Comparison of ENCODE assay signal across 27 cellular contexts in the genomic region with DNA sequence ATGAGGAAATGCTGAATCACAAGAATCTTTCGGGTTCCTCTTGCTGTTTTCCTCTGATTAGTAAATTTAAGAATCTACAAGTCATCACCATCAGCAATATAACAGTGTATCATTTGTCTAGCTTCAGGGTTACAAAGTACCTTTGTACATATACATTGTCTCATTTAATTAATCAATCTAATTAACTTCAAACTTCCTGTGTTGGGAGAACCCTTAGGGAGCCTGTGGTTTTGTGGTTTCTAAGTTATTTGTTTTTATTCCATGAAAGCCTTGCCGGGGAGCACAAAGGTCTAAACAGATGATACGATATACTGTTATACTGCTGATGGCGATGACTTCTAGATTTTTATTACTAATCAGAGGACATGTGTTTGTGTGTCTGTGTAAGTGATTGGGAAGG. TPM values are rescaled to one million over a fixed set of nuclear protein-coding genes. Genes with fewer than 3 reads are reported as not detected.
A peak's percentile ranks its signal among the peaks of the same experiment; 100 is the strongest.
DNase-seq lines count a peak whose midpoint lies in the region; ATAC-seq and TF ChIP-seq lines count a peak whose summit lies in the region.
"Had no signal": no experiment of that assay in that cellular context is flagged by ENCODE, and none has a peak within 500 bp of the region (broad histone marks: within the 10 kb centered on the region; RNA-seq: fewer than 3 reads in every experiment).

No MANE protein-coding gene starts in this region.

- H3K9ac ChIP-seq in SK-N-MC (ENCODE audit: insufficient read length), result no peak overlapping the region

- H3K36me3 ChIP-seq in SK-N-MC (ENCODE audit: insufficient read depth, low read length) (no peaks in the 10 kb centered on the region), GM23338 (ENCODE audit: insufficient read depth) (no peaks in the 10 kb centered on the region)
- H3K36me3 ChIP-seq: pancreas, right lobe of liver had no signal

- no peaks in the 10 kb centered on the region for H3K27me3 ChIP-seq in GM23338 (ENCODE audit: insufficient read depth)
- H3K27me3 ChIP-seq: pancreas, right lobe of liver, stomach, tibial nerve had no signal

- H3K9me3 Mint-ChIP-seq in HFFc6, result no peaks in the 10 kb centered on the region
- H3K9me3 Mint-ChIP-seq in nephron, result no peaks in the 10 kb centered on the region
- H3K9me3 Mint-ChIP-seq in GM23338, result no peaks in the 10 kb centered on the region
- H3K9me3 Mint-ChIP-seq: activated naive CD8-positive, alpha-beta T cell treated with anti-CD3 and anti-CD28 coated beads, Interleukin-2, amount 10 ng/mL, durations not matched to agents 7 days and 5 days; natural killer cell treated with Interleukin-12 subunit alpha and Interleukin-12 subunit beta and Interleukin-15 and Interleukin-18, amount 100 ng/mL, for 72 hours had no signal

- H3K27ac Mint-ChIP-seq in HFFc6, result peak overlapping the region; percentile 41; the same call in 1 of the 2 replicates
- H3K27ac Mint-ChIP-seq in nephron, result peak overlapping the region in 2 of 3 experiments; percentile 11 to 95
- no peak overlapping the region for H3K27ac Mint-ChIP-seq in GM23338
- H3K27ac Mint-ChIP-seq: activated CD8-positive, alpha-beta T cell treated with anti-CD3 and anti-CD28 coated beads, Interleukin-2, amount 10 ng/mL, durations not matched to agents 7 days and 5 days; activated naive CD8-positive, alpha-beta T cell treated with anti-CD3 and anti-CD28 coated beads, Interleukin-2, amount 10 ng/mL, durations not matched to agents 7 days and 5 days; CD8-positive, alpha-beta memory T cell; natural killer cell treated with Interleukin-12 subunit alpha and Interleukin-12 subunit beta and Interleukin-15 and Interleukin-18, amount 100 ng/mL, for 72 hours had no signal

- H3K79me2 ChIP-seq in GM23338 (replicated peaks; ENCODE audit: insufficient read depth), result no peaks in the 10 kb centered on the region

- no peak overlapping the region for H2AFZ ChIP-seq in GM23338

- H3K4me3 Mint-ChIP-seq in HFFc6 (no peak overlapping the region), nephron (no peak overlapping the region), GM23338 (no peak overlapping the region)
- H3K4me3 Mint-ChIP-seq: activated CD8-positive, alpha-beta T cell treated with anti-CD3 and anti-CD28 coated beads, Interleukin-2, amount 10 ng/mL, durations not matched to agents 7 days and 5 days; activated naive CD8-positive, alpha-beta T cell treated with anti-CD3 and anti-CD28 coated beads, Interleukin-2, amount 10 ng/mL, durations not matched to agents 7 days and 5 days; CD8-positive, alpha-beta memory T cell; natural killer cell treated with Interleukin-12 subunit alpha and Interleukin-12 subunit beta and Interleukin-15 and Interleukin-18, amount 100 ng/mL, for 72 hours had no signal

- H3F3A ChIP-seq in GM23338 (replicated peaks; ENCODE audit: low read depth), result no peaks in the 10 kb centered on the region

- intact Hi-C loops in posterior cingulate gyrus (cut with DNase I), result no loop called here

- H3K4me1 Mint-ChIP-seq in HFFc6 (ENCODE audit: low read depth) (peaks cover 71% of the 10 kb centered on the region), nephron (peaks cover 85% of the 10 kb centered on the region), GM23338 (peaks cover 4% of the 10 kb centered on the region; the same call in 1 of the 3 replicates)
- H3K4me1 Mint-ChIP-seq: activated naive CD8-positive, alpha-beta T cell treated with anti-CD3 and anti-CD28 coated beads, Interleukin-2, amount 10 ng/mL, durations not matched to agents 7 days and 5 days; CD8-positive, alpha-beta memory T cell had no signal

- no peaks in the 10 kb centered on the region for H3K4me1 ChIP-seq in GM23338 (ENCODE audit: insufficient read depth)
- H3K4me1 ChIP-seq: pancreas, right lobe of liver had no signal

- H3K36me3 Mint-ChIP-seq in HFFc6 (ENCODE audit: low read depth) (peaks cover 34% of the 10 kb centered on the region), nephron (ENCODE audit: low read depth) (peaks cover 4% of the 10 kb centered on the region), GM23338 (ENCODE audit: low read depth) (no peaks in the 10 kb centered on the region; the same call in 2 of the 3 replicates)
- H3K36me3 Mint-ChIP-seq: activated naive CD8-positive, alpha-beta T cell treated with anti-CD3 and anti-CD28 coated beads, Interleukin-2, amount 10 ng/mL, durations not matched to agents 7 days and 5 days; CD8-positive, alpha-beta memory T cell; natural killer cell treated with Interleukin-12 subunit alpha and Interleukin-12 subunit beta and Interleukin-15 and Interleukin-18, amount 100 ng/mL, for 72 hours had no signal

- TF ChIP-seq CTCF in HFFc6 (IDR thresholded peaks at IDR 0.05) (no peak), nephron (IDR thresholded peaks at IDR 0.05; ENCODE audit: unreplicated experiment in 3 of 3) (no peak), GM23338 (conservative IDR thresholded peaks at IDR 0.05; ENCODE audit: low read depth in 2 of 2) (no peak)

- H3K9me3 ChIP-seq in SK-N-MC (ENCODE audit: low read depth, low read length), result no peaks in the 10 kb centered on the region
- H3K9me3 ChIP-seq: pancreas, right lobe of liver, stomach, tibial nerve had no signal

- peaks cover 6% of the 10 kb centered on the region for H4K20me1 ChIP-seq in GM23338 (replicated peaks; ENCODE audit: insufficient read depth)

- H3K4me3 ChIP-seq in SK-N-MC, result no peak overlapping the region
- H3K4me3 ChIP-seq in GM23338, result no peak overlapping the region
- H3K4me3 ChIP-seq: pancreas, right lobe of liver, stomach, tibial nerve had no signal

- no peaks in the 10 kb centered on the region; the same call in 1 of the 2 replicates for H3K9me2 ChIP-seq in GM23338 (ENCODE audit: insufficient read depth)

- no peak overlapping the region for H3K27ac ChIP-seq in SK-N-MC
- H3K27ac ChIP-seq in GM23338 (ENCODE audit: low read depth), result no peak overlapping the region
- H3K27ac ChIP-seq: pancreas, right lobe of liver, stomach had no signal

- DNase-seq in COLO829 (ENCODE audit: low spot score) (peak; percentile 96), HFFc6 (peak; percentile 16), SK-N-MC (ENCODE audit: low read depth, low spot score) (peak; percentile 6), posterior cingulate gyrus (no peak), GM23338 (ENCODE audit: low spot score) (no peak)
- DNase-seq: activated CD8-positive, alpha-beta T cell treated with anti-CD3 and anti-CD28 coated beads, Interleukin-2, amount 10 ng/mL, durations not matched to agents 7 days and 5 days; activated effector memory CD4-positive, alpha-beta T cell treated with anti-CD3 and anti-CD28 coated beads, Interleukin-2, amount 50 U/mL, for 16 hours; activated naive CD8-positive, alpha-beta T cell treated with anti-CD3 and anti-CD28 coated beads, Interleukin-2, amount 10 ng/mL, durations not matched to agents 7 days and 5 days; activated T-cell treated with anti-CD3 and anti-CD28 coated beads for 4 hours; CD8-positive, alpha-beta memory T cell; DMS53; effector memory CD4-positive, alpha-beta T cell; hippocampal formation; NCI-H1105; NCI-H2029 treated with DMSO at 0.1 percent for 48 hours; NCI-H226; NCI-H774; pancreas; right lobe of liver; stomach; T1000 had no signal

- H3K4me2 ChIP-seq in GM23338, result no peak overlapping the region

- ATAC-seq in GM18873 (IDR thresholded peaks at IDR 0.05; ENCODE audit: low FRiP score, unreplicated experiment) (no peak), GM23338 (no peak)
- ATAC-seq: activated CD4-positive, CD25-positive, alpha-beta regulatory T cell treated with anti-CD3 and anti-CD28 coated beads, Interleukin-2, amount 50 U/mL, for 24 hours; activated CD8-positive, alpha-beta T cell treated with anti-CD3 and anti-CD28 coated beads, Interleukin-2, amount 10 ng/mL, durations not matched to agents 7 days and 5 days; natural killer cell treated with Interleukin-12 subunit alpha and Interleukin-12 subunit beta and Interleukin-15 and Interleukin-18, amount 100 ng/mL, for 72 hours; pancreas; right lobe of liver; SK-N-SH treated with all-trans-retinoic acid at 6 μM for 48 hours had no signal

- H3K27me3 Mint-ChIP-seq in HFFc6 (ENCODE audit: insufficient read depth) (peaks cover 38% of the 10 kb centered on the region), nephron (ENCODE audit: low read depth) (no peaks in the 10 kb centered on the region), GM23338 (ENCODE audit: insufficient read depth, low read depth, poor library complexity) (peaks cover 3% of the 10 kb centered on the region)
- H3K27me3 Mint-ChIP-seq: activated naive CD8-positive, alpha-beta T cell treated with anti-CD3 and anti-CD28 coated beads, Interleukin-2, amount 10 ng/mL, durations not matched to agents 7 days and 5 days had no signal

TF ChIP-seq in GM23338, 12 proteins besides CTCF, POLR2A, EP300 and RAD21:
- TF ChIP-seq EZH2 (IDR thresholded peaks at IDR 0.05; ENCODE audit: low read depth, unreplicated experiment) (no peak), EZH2phosphoT487 (IDR thresholded peaks at IDR 0.05; ENCODE audit: unreplicated experiment) (no peak), CREB1 (CRISPR knock-in tag; IDR thresholded peaks at IDR 0.05; ENCODE audit: low read depth) (no peak), NANOG (IDR thresholded peaks at IDR 0.05; ENCODE audit: borderline replicate concordance) (no peak)

RNA-seq across cellular contexts. Expression of a gene that starts 41.0 kb away (rescaled TPM):
- total RNA-seq in HFFc6 (2021; fragmentation: NEBNext Ultra II Directional; extraction: Animal tissue kit (Norgen Biotek cat#: 25700)), result 100 to 1,000 TPM; 303 to 525 (median 354) TPM
- total RNA-seq in GM23338 (2014; rRNA removed; shearing (Covaris generic)), result 1.4 and 1.9 TPM in 2 replicates
- polyA plus RNA-seq in GM23338 (2016; fragmentation: Nextera tagmentation; extraction: Ambion mirVana), result 3.5 and 4.3 TPM in 2 replicates
- total RNA-seq: activated CD8-positive, alpha-beta T cell treated with anti-CD3 and anti-CD28 coated beads, Interleukin-2, amount 10 ng/mL, durations not matched to agents 7 days and 5 days; natural killer cell treated with Interleukin-12 subunit alpha and Interleukin-12 subunit beta and Interleukin-15 and Interleukin-18, amount 100 ng/mL, for 72 hours had no signal
- polyA plus RNA-seq: CD8-positive, alpha-beta memory T cell had no signal

Comparison
In these comparisons a context has a peak if more than half of its experiments do, and no peak if none do; other contexts are left out.
1. DNase-seq: peak in COLO829 (single experiment), HFFc6 (single experiment) and SK-N-MC (single experiment); none in posterior cingulate gyrus (0 of 10) and GM23338 (single experiment).
2. RNA of a gene that starts 41.0 kb away (total RNA-seq): 303 to 525 TPM in HFFc6; 1.4 to 1.9 TPM in GM23338; every median in the first group is over 100 times any median in the second.